Comparison of ENCODE assay signal across 21 cellular contexts in genomic region chr17:14545156-14545906, GRCh38.
DNase-seq lines count a peak whose midpoint lies in the region; ATAC-seq and TF ChIP-seq lines count a peak whose summit lies in the region.
"Had no signal": no experiment of that assay in that cellular context is flagged by ENCODE, and none has a peak within 500 bp of the region (broad histone marks: within the 10 kb centered on the region; RNA-seq: fewer than 3 reads in every experiment).

No MANE protein-coding gene starts in this region.

- H4K20me1 ChIP-seq in hepatocyte (ENCODE audit: insufficient read depth, poor library complexity, severe bottlenecking) = no peaks in the 10 kb centered on the region

- H3K27ac ChIP-seq in hepatocyte (no peak overlapping the region), left ventricle myocardium inferior (replicated peaks) (no peak overlapping the region)
- H3K27ac ChIP-seq: adrenal gland, Peyer's patch, tibial artery had no signal

- no peak overlapping the region for H3K4me3 ChIP-seq in hepatocyte
- no peak overlapping the region for H3K4me3 ChIP-seq in left ventricle myocardium inferior
- H3K4me3 ChIP-seq: adrenal gland, Peyer's patch, tibial artery had no signal

- peak; percentile 5 for DNase-seq in activated naive CD4-positive, alpha-beta T cell treated with anti-CD3 and anti-CD28 coated beads for 36 hours
- DNase-seq in activated naive CD4-positive, alpha-beta T cell treated with anti-CD3 and anti-CD28 coated beads, Interleukin-2, amount 50 U/mL, for 72 hours (ENCODE audit: low spot score in 2 of 2) = no peak
- no peak for DNase-seq in T-cell
- peak; percentile 54 for DNase-seq in hepatocyte (ENCODE audit: low spot score)
- peak; percentile 7 for DNase-seq in retina
- no peak for DNase-seq in NCI-H1092 treated with DMSO at 0.1 percent for 48 hours (lab: John Stamatoyannopoulos, UW)
- DNase-seq in left ventricle myocardium inferior = no peak
- DNase-seq: activated CD4-positive, alpha-beta T cell treated with anti-CD3 and anti-CD28 coated beads, Interleukin-2, amount 50 U/mL, for 4 hours; adrenal gland; mammary epithelial cell; NCI-H1092; NCI-H187 treated with DMSO at 0.1 percent for 48 hours; NCI-H526; NK-92 treated with Interleukin-12 subunit alpha and Interleukin-12 subunit beta, amount 100 ng/mL, for 24 hours; nucleus accumbens; Peyer's patch; small intestine; tibial artery had no signal

- H3K79me2 ChIP-seq in hepatocyte = no peaks in the 10 kb centered on the region

- H3K4me1 Mint-ChIP-seq in activated naive CD4-positive, alpha-beta T cell treated with anti-CD3 and anti-CD28 coated beads for 36 hours (ENCODE audit: low read depth) = peaks cover 7% of the 10 kb centered on the region
- H3K4me1 Mint-ChIP-seq in T-cell = peaks cover 0 to 11% (median 2%) of the 10 kb centered on the region in 3 donors
- H3K4me1 Mint-ChIP-seq: brain had no signal

- CTCF ChIA-PET in activated naive CD4-positive, alpha-beta T cell treated with anti-CD3 and anti-CD28 coated beads for 36 hours (lab: Charles Lee) = interaction anchor here (0.9 kb wide), 1 partner anchor 10 kb away, joined by 3 read pairs; no protein-coding TSS in a partner anchor
- CTCF ChIA-PET in T-cell (lab: Charles Lee) = no interaction called here

- H3K9me3 ChIP-seq in hepatocyte (ENCODE audit: low read depth) (no peaks in the 10 kb centered on the region), left ventricle myocardium inferior (replicated peaks) (peaks cover 4% of the 10 kb centered on the region)
- H3K9me3 ChIP-seq: adrenal gland, Peyer's patch, tibial artery had no signal

- POLR2A ChIA-PET in T-cell (lab: Charles Lee) = no interaction called here

- intact Hi-C loops in activated naive CD4-positive, alpha-beta T cell treated with anti-CD3 and anti-CD28 coated beads for 36 hours (cut with micrococcal nuclease) = no loop called here
- intact Hi-C loops in left ventricle myocardium inferior (cut with micrococcal nuclease) = no loop called here

- H3K27me3 ChIP-seq in hepatocyte = no peaks in the 10 kb centered on the region
- peaks cover 19% of the 10 kb centered on the region for H3K27me3 ChIP-seq in left ventricle myocardium inferior (ENCODE audit: low read depth)
- H3K27me3 ChIP-seq: adrenal gland, Peyer's patch, tibial artery had no signal

- TF ChIP-seq CTCF in hepatocyte (IDR thresholded peaks at IDR 0.05; ENCODE audit: poor library complexity) = no peak
- TF ChIP-seq CTCF in left ventricle myocardium inferior (IDR thresholded peaks at IDR 0.05; ENCODE audit: borderline replicate concordance) = no peak

- H3K36me3 ChIP-seq in hepatocyte (replicated peaks; ENCODE audit: insufficient read depth, low read depth) (no peaks in the 10 kb centered on the region), left ventricle myocardium inferior (no peaks in the 10 kb centered on the region)
- H3K36me3 ChIP-seq: adrenal gland, Peyer's patch, tibial artery had no signal

- no peaks in the 10 kb centered on the region for H3K27me3 Mint-ChIP-seq in activated naive CD4-positive, alpha-beta T cell treated with anti-CD3 and anti-CD28 coated beads for 36 hours (ENCODE audit: low read depth)
- peaks cover 0 to 7% of the 10 kb centered on the region in 2 donors for H3K27me3 Mint-ChIP-seq in T-cell

- H3K4me2 ChIP-seq in hepatocyte = no peak overlapping the region

- H2AFZ ChIP-seq in hepatocyte = peak overlapping the region; percentile 32

- H3K36me3 Mint-ChIP-seq in activated naive CD4-positive, alpha-beta T cell treated with anti-CD3 and anti-CD28 coated beads for 36 hours (ENCODE audit: low read depth) = peaks cover 2% of the 10 kb centered on the region
- no peaks in the 10 kb centered on the region for H3K36me3 Mint-ChIP-seq in activated naive CD4-positive, alpha-beta T cell treated with anti-CD3 and anti-CD28 coated beads, Interleukin-2, amount 50 U/mL, for 72 hours
- no peaks in the 10 kb centered on the region for H3K36me3 Mint-ChIP-seq in T-cell
- H3K36me3 Mint-ChIP-seq: brain had no signal

- no peak overlapping the region for H3K4me3 Mint-ChIP-seq in activated naive CD4-positive, alpha-beta T cell treated with anti-CD3 and anti-CD28 coated beads for 36 hours
- H3K4me3 Mint-ChIP-seq in T-cell = peak overlapping the region in 2 of 3 donors; percentile 16 to 34
- H3K4me3 Mint-ChIP-seq: brain had no signal

- H3K9me3 Mint-ChIP-seq in activated naive CD4-positive, alpha-beta T cell treated with anti-CD3 and anti-CD28 coated beads for 36 hours = peaks cover 2% of the 10 kb centered on the region
- peaks cover 0 to 3% of the 10 kb centered on the region in 2 donors for H3K9me3 Mint-ChIP-seq in activated naive CD4-positive, alpha-beta T cell treated with anti-CD3 and anti-CD28 coated beads, Interleukin-2, amount 50 U/mL, for 72 hours
- peaks cover 0 to 5% (median 0%) of the 10 kb centered on the region in 3 donors for H3K9me3 Mint-ChIP-seq in T-cell

- H3K4me1 ChIP-seq in hepatocyte (ENCODE audit: insufficient read depth) (peaks cover 7% of the 10 kb centered on the region), left ventricle myocardium inferior (no peaks in the 10 kb centered on the region)
- H3K4me1 ChIP-seq: adrenal gland, Peyer's patch, tibial artery had no signal

- no peak for ATAC-seq in activated naive CD4-positive, alpha-beta T cell treated with anti-CD3 and anti-CD28 coated beads, Interleukin-2, amount 50 U/mL, for 72 hours
- ATAC-seq in T-cell (replicated peaks in 1 of 4) (peak in 3 of 4 experiments; percentile 55 to 66 (median 64)), GM21447 (IDR thresholded peaks at IDR 0.05; ENCODE audit: unreplicated experiment) (no peak)
- ATAC-seq: HCT116 had no signal

- no peaks in the 10 kb centered on the region for H3K9me2 ChIP-seq in hepatocyte (replicated peaks; ENCODE audit: insufficient read depth)

- H3K27ac Mint-ChIP-seq in activated naive CD4-positive, alpha-beta T cell treated with anti-CD3 and anti-CD28 coated beads for 36 hours = no peak overlapping the region
- H3K27ac Mint-ChIP-seq in activated naive CD4-positive, alpha-beta T cell treated with anti-CD3 and anti-CD28 coated beads, Interleukin-2, amount 50 U/mL, for 72 hours = no peak overlapping the region
- no peak overlapping the region for H3K27ac Mint-ChIP-seq in T-cell
- H3K27ac Mint-ChIP-seq: brain had no signal

- 51% methylated on average over 16 of the region's 16 CpGs for WGBS in hepatocyte (ENCODE audit: low lambda C conversion rate, missing lambda C conversion rate)

Comparison
In these comparisons a context has a peak if more than half of its experiments do, and no peak if none do; other contexts are left out.
1. DNase-seq: peak in activated naive CD4-positive, alpha-beta T cell treated with anti-CD3 and anti-CD28 coated beads for 36 hours (single experiment), hepatocyte (single experiment) and retina (single experiment); none in activated naive CD4-positive, alpha-beta T cell treated with anti-CD3 and anti-CD28 coated beads, Interleukin-2, amount 50 U/mL, for 72 hours (0 of 2), T-cell (0 of 34), NCI-H1092 treated with DMSO at 0.1 percent for 48 hours (single experiment) and left ventricle myocardium inferior (single experiment).
2. ATAC-seq: peak in T-cell (3 of 4); none in activated naive CD4-positive, alpha-beta T cell treated with anti-CD3 and anti-CD28 coated beads, Interleukin-2, amount 50 U/mL, for 72 hours (0 of 2) and GM21447 (single experiment).